10 cellular contexts compared by ENCODE assay signal in genomic region chr11:120527111-120527748, GRCh38. TPM values are rescaled to one million over a fixed set of nuclear protein-coding genes. Genes with fewer than 3 reads are reported as not detected.
DNase-seq lines count a peak whose midpoint lies in the region; ATAC-seq and TF ChIP-seq lines count a peak whose summit lies in the region.
"Had no signal": no experiment of that assay in that cellular context is flagged by ENCODE, and none has a peak within 500 bp of the region (broad histone marks: within the 10 kb centered on the region; RNA-seq: fewer than 3 reads in every experiment).

No MANE protein-coding gene starts in this region.

- no peak overlapping the region for H4K8ac ChIP-seq in trophoblast cell (ENCODE audit: low read depth, low read length)

- H3K27me3 Mint-ChIP-seq in neural progenitor cell (ENCODE audit: insufficient read depth, low read depth), result peaks cover 25% of the 10 kb centered on the region

- no peak overlapping the region for H3K18ac ChIP-seq in trophoblast cell (ENCODE audit: low read length)

- H3K79me2 ChIP-seq in neural progenitor cell (ENCODE audit: low read depth) (no peaks in the 10 kb centered on the region), trophoblast cell (ENCODE audit: control insufficient read depth, insufficient read depth, low read length, poor library complexity) (no peaks in the 10 kb centered on the region)

- DNase-seq in ELF-1 (ENCODE audit: low read depth, low spot score), result peak; percentile 86
- DNase-seq in NCI-H345 (lab: John Stamatoyannopoulos, UW), result peak; percentile 74
- peak; percentile 19 for DNase-seq in fibroblast of mammary gland (ENCODE audit: low read depth)
- peak; percentile 74 for DNase-seq in neural progenitor cell (ENCODE audit: low spot score)
- no peak for DNase-seq in activated T-cell treated with anti-CD3 and anti-CD28 coated beads, Interleukin-2, amount 50 U/mL, for 1 hour
- no peak for DNase-seq in trophoblast cell
- DNase-seq: DMS53 had no signal

- H3K9me3 ChIP-seq in neural progenitor cell (ENCODE audit: low read depth) (no peaks in the 10 kb centered on the region), trophoblast cell (ENCODE audit: insufficient read depth, low read depth, low read length) (peaks cover 2% of the 10 kb centered on the region)
- H3K9me3 ChIP-seq: HAP-1 had no signal

- no peak overlapping the region for H2BK12ac ChIP-seq in trophoblast cell (ENCODE audit: low read length)

- TF ChIP-seq CTCF in fibroblast of mammary gland (conservative IDR thresholded peaks at IDR 0.05; ENCODE audit: control insufficient read depth, insufficient read depth, low read depth, low read length) (no peak), neural progenitor cell (IDR thresholded peaks at IDR 0.05) (peak; percentile 52)

- ATAC-seq in GM18511 (IDR thresholded peaks at IDR 0.05; ENCODE audit: unreplicated experiment) (no peak), HG02884 (IDR thresholded peaks at IDR 0.05; ENCODE audit: unreplicated experiment) (no peak)

- H3K4me3 Mint-ChIP-seq in neural progenitor cell, result no peak overlapping the region

- no peaks in the 10 kb centered on the region for H3K79me1 ChIP-seq in trophoblast cell (ENCODE audit: low read length)

- no peaks in the 10 kb centered on the region for H3K9me3 Mint-ChIP-seq in neural progenitor cell

- no peak overlapping the region for H2BK120ac ChIP-seq in trophoblast cell (ENCODE audit: insufficient read depth, low read length, poor library complexity)

- H3K36me3 ChIP-seq in neural progenitor cell (no peaks in the 10 kb centered on the region), trophoblast cell (ENCODE audit: control insufficient read depth in 1 of 2, insufficient read depth in 2 of 2, low read length in 2 of 2) (no peaks in the 10 kb centered on the region)
- H3K36me3 ChIP-seq: HAP-1 had no signal

- H4K91ac ChIP-seq in trophoblast cell (ENCODE audit: low read depth, low read length), result no peak overlapping the region

- H3K4me1 ChIP-seq in neural progenitor cell (peaks cover 24% of the 10 kb centered on the region), trophoblast cell (ENCODE audit: control insufficient read depth in 1 of 2, insufficient read depth in 2 of 2, low read length in 2 of 2) (no peaks in the 10 kb centered on the region)

- peaks cover 25% of the 10 kb centered on the region for H3K4me1 Mint-ChIP-seq in neural progenitor cell

- H2AFZ ChIP-seq in neural progenitor cell (replicated peaks), result peak overlapping the region; percentile 71
- no peak overlapping the region for H2AFZ ChIP-seq in trophoblast cell (ENCODE audit: insufficient read depth, low read length, poor library complexity)

- no peak overlapping the region for H3K9ac ChIP-seq in neural progenitor cell
- H3K9ac ChIP-seq in trophoblast cell (ENCODE audit: low read length), result no peak overlapping the region

- H3K27ac Mint-ChIP-seq in neural progenitor cell, result no peak overlapping the region

- no peak overlapping the region for H2AK5ac ChIP-seq in trophoblast cell (ENCODE audit: low read length)

- H3K14ac ChIP-seq in trophoblast cell (ENCODE audit: low read length), result no peak overlapping the region

- no peak overlapping the region for H4K12ac ChIP-seq in trophoblast cell (ENCODE audit: low read depth, low read length)

- no CpG with 5 or more reads among the region's 16 CpGs for WGBS in trophoblast cell (ENCODE audit: extremely low coverage, insufficient coverage, insufficient read length)

- no peak overlapping the region for H2BK5ac ChIP-seq in trophoblast cell (ENCODE audit: low read depth, low read length, poor library complexity)

- H3K27ac ChIP-seq in neural progenitor cell (no peak overlapping the region), trophoblast cell (ENCODE audit: low read depth, low read length) (no peak overlapping the region)

- no peaks in the 10 kb centered on the region for H3K36me3 Mint-ChIP-seq in neural progenitor cell

- H4K20me1 ChIP-seq in neural progenitor cell (ENCODE audit: low read depth), result peaks cover 6% of the 10 kb centered on the region

- H3K4ac ChIP-seq in trophoblast cell (ENCODE audit: low read depth, low read length), result no peak overlapping the region

- H3K4me2 ChIP-seq in neural progenitor cell (peak overlapping the region; percentile 69), trophoblast cell (ENCODE audit: low read length) (no peak overlapping the region)

- no peak overlapping the region for H3K23ac ChIP-seq in trophoblast cell (ENCODE audit: low read length)

- H3K27me3 ChIP-seq in neural progenitor cell, result no peaks in the 10 kb centered on the region
- no peaks in the 10 kb centered on the region for H3K27me3 ChIP-seq in trophoblast cell (ENCODE audit: insufficient read depth, low read length)

- H3K4me3 ChIP-seq in fibroblast of mammary gland (ENCODE audit: control insufficient read depth, low read depth, low read length) (no peak overlapping the region), neural progenitor cell (peak overlapping the region; percentile 11), trophoblast cell (ENCODE audit: low read depth, low read length) (no peak overlapping the region)
- H3K4me3 ChIP-seq: HAP-1 had no signal

- peaks cover 21% of the 10 kb centered on the region for H3F3A ChIP-seq in neural progenitor cell (ENCODE audit: low read depth)

RNA-seq across cellular contexts. Expression of gene GRIK4, which starts 15.7 kb away (rescaled TPM):
- total RNA-seq in neural progenitor cell (ENCODE audit: low replicate concordance), result 0.36 and 0.68 TPM in 2 replicates
- 0.22 and 0.25 TPM in 2 replicates for polyA plus RNA-seq in trophoblast cell (2013)

Comparison
In these comparisons a context has a peak if more than half of its experiments do, and no peak if none do; other contexts are left out.
1. DNase-seq: peak in ELF-1 (single experiment), NCI-H345 (single experiment), fibroblast of mammary gland (single experiment) and neural progenitor cell (single experiment); none in activated T-cell treated with anti-CD3 and anti-CD28 coated beads, Interleukin-2, amount 50 U/mL, for 1 hour (single experiment) and trophoblast cell (0 of 2).